In the genomic region with DNA sequence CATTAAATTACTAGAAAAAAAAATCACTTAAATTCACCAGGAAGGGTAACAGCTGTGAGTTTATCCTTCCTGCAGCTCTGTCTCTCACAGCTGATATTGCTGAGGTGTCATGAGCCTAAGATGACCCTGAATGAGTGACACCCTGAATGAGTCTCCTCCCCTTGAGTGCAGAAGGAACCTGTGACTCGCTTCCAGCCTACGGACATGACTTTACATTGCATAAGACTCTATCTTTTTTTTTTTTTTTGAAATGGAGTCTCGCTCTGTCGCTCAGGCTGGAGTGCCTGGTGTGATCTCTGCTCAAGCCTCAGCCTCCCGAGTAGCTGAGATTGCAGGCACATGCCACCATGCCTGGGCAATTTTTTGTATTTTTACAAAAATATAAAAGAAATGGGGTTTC, we compare ENCODE assay signal across 2 cellular contexts.
TF ChIP-seq lines count a peak whose summit lies in the region.

No MANE protein-coding gene starts in this region.

TF ChIP-seq in GM23338, 12 proteins besides CTCF, POLR2A, EP300 and RAD21 (continued from another document):
- no peak for TF ChIP-seq NANOG (IDR thresholded peaks at IDR 0.05; ENCODE audit: borderline replicate concordance)
- no peak for TF ChIP-seq ZNF331 (CRISPR knock-in tag; IDR thresholded peaks at IDR 0.05; ENCODE audit: low read depth)
- TF ChIP-seq EZH2phosphoT487 (IDR thresholded peaks at IDR 0.05; ENCODE audit: unreplicated experiment), result no peak
- TF ChIP-seq, protein P1, sequence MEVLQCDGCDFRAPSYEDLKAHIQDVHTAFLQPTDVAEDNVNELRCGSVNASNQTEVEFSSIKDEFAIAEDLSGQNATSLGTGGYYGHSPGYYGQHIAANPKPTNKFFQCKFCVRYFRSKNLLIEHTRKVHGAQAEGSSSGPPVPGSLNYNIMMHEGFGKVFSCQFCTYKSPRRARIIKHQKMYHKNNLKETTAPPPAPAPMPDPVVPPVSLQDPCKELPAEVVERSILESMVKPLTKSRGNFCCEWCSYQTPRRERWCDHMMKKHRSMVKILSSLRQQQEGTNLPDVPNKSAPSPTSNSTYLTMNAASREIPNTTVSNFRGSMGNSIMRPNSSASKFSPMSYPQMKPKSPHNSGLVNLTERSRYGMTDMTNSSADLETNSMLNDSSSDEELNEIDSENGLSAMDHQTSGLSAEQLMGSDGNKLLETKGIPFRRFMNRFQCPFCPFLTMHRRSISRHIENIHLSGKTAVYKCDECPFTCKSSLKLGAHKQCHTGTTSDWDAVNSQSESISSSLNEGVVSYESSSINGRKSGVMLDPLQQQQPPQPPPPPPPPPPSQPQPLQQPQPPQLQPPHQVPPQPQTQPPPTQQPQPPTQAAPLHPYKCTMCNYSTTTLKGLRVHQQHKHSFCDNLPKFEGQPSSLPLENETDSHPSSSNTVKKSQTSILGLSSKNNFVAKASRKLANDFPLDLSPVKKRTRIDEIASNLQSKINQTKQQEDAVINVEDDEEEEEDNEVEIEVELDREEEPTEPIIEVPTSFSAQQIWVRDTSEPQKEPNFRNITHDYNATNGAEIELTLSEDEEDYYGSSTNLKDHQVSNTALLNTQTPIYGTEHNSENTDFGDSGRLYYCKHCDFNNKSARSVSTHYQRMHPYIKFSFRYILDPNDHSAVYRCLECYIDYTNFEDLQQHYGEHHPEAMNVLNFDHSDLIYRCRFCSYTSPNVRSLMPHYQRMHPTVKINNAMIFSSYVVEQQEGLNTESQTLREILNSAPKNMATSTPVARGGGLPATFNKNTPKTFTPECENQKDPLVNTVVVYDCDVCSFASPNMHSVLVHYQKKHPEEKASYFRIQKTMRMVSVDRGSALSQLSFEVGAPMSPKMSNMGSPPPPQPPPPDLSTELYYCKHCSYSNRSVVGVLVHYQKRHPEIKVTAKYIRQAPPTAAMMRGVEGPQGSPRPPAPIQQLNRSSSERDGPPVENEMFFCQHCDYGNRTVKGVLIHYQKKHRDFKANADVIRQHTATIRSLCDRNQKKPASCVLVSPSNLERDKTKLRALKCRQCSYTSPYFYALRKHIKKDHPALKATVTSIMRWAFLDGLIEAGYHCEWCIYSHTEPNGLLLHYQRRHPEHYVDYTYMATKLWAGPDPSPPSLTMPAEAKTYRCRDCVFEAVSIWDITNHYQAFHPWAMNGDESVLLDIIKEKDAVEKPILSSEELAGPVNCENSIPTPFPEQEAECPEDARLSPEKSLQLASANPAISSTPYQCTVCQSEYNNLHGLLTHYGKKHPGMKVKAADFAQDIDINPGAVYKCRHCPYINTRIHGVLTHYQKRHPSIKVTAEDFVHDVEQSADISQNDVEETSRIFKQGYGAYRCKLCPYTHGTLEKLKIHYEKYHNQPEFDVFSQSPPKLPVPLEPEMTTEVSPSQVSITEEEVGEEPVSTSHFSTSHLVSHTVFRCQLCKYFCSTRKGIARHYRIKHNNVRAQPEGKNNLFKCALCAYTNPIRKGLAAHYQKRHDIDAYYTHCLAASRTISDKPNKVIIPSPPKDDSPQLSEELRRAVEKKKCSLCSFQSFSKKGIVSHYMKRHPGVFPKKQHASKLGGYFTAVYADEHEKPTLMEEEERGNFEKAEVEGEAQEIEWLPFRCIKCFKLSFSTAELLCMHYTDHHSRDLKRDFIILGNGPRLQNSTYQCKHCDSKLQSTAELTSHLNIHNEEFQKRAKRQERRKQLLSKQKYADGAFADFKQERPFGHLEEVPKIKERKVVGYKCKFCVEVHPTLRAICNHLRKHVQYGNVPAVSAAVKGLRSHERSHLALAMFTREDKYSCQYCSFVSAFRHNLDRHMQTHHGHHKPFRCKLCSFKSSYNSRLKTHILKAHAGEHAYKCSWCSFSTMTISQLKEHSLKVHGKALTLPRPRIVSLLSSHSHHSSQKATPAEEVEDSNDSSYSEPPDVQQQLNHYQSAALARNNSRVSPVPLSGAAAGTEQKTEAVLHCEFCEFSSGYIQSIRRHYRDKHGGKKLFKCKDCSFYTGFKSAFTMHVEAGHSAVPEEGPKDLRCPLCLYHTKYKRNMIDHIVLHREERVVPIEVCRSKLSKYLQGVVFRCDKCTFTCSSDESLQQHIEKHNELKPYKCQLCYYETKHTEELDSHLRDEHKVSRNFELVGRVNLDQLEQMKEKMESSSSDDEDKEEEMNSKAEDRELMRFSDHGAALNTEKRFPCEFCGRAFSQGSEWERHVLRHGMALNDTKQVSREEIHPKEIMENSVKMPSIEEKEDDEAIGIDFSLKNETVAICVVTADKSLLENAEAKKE (CRISPR knock-in tag; IDR thresholded peaks at IDR 0.05), result no peak

TF ChIP-seq in SK-N-SH treated with all-trans-retinoic acid at 6 μM for 48 hours, 23 proteins besides CTCF, POLR2A, EP300 and RAD21 (continued from another document):
- TF ChIP-seq CSRNP3 (CRISPR knock-in tag; IDR thresholded peaks at IDR 0.05) (no peak), ARNTL (CRISPR knock-in tag; IDR thresholded peaks at IDR 0.05; ENCODE audit: borderline replicate concordance, low read depth) (no peak), RARB (CRISPR knock-in tag; IDR thresholded peaks at IDR 0.05) (no peak), SNAI2 (CRISPR knock-in tag; IDR thresholded peaks at IDR 0.05) (no peak), ZNF565 (CRISPR knock-in tag; conservative IDR thresholded peaks at IDR 0.05; ENCODE audit: low read depth) (no peak), BACH2 (CRISPR knock-in tag; IDR thresholded peaks at IDR 0.05; ENCODE audit: borderline replicate concordance) (no peak)
